21 cellular contexts compared by ENCODE assay signal in genomic region chr1:45299296-45299695, GRCh38. TPM values are rescaled to one million over a fixed set of nuclear protein-coding genes. Genes with fewer than 3 reads are reported as not detected.
"Had no signal": no experiment of that assay in that cellular context is flagged by ENCODE, and none has a peak within 500 bp of the region (broad histone marks: within the 10 kb centered on the region; RNA-seq: fewer than 3 reads in every experiment).

No MANE protein-coding gene starts in this region.

- H3K36me3 ChIP-seq: esophagus muscularis mucosa, gastroesophageal sphincter, heart left ventricle, left lung, lower lobe of right lung had no signal

- H3K27ac Mint-ChIP-seq: immature natural killer cell had no signal

- H3K27ac ChIP-seq: coronary artery, esophagus muscularis mucosa, foreskin keratinocyte, gastroesophageal sphincter, heart left ventricle, hepatocyte, left lung, lower lobe of right lung had no signal

- H3K4me1 ChIP-seq: foreskin keratinocyte had no signal

- H3K9me3 ChIP-seq: esophagus muscularis mucosa, gastroesophageal sphincter, heart left ventricle, left lung, lower lobe of right lung had no signal

- H3K27me3 ChIP-seq: dorsolateral prefrontal cortex, esophagus muscularis mucosa, foreskin keratinocyte, gastroesophageal sphincter, heart left ventricle, hepatocyte, left lung had no signal

- H3K9me3 Mint-ChIP-seq: immature natural killer cell had no signal

- H3K4me3 Mint-ChIP-seq: immature natural killer cell had no signal

- ATAC-seq: foreskin keratinocyte, gastroesophageal sphincter, heart left ventricle, left lung, left ventricle myocardium superior, lower lobe of right lung had no signal

- H3K36me3 Mint-ChIP-seq: immature natural killer cell had no signal

- H3K4me3 ChIP-seq: coronary artery, dorsolateral prefrontal cortex, esophagus muscularis mucosa, gastroesophageal sphincter, heart left ventricle, hepatocyte, left lung, lower lobe of right lung had no signal

- DNase-seq: dermis blood vessel endothelial cell; dorsolateral prefrontal cortex; effector CD4-positive, alpha-beta T cell; effector memory CD4-positive, alpha-beta T cell; foreskin keratinocyte; heart left ventricle; islet precursor cell; kidney; kidney glomerular epithelial cell; left lung; left ventricle myocardium superior; lower lobe of right lung; mesenchymal stem cell; midbrain had no signal

RNA-seq across cellular contexts. Expression of gene HPDL, which starts 27.4 kb away (rescaled TPM):
- total RNA-seq: left ventricle myocardium superior, lower lobe of right lung, mononuclear cell, myocyte had no signal
